Comparison of ENCODE assay signal across 8 cellular contexts in the genomic region with DNA sequence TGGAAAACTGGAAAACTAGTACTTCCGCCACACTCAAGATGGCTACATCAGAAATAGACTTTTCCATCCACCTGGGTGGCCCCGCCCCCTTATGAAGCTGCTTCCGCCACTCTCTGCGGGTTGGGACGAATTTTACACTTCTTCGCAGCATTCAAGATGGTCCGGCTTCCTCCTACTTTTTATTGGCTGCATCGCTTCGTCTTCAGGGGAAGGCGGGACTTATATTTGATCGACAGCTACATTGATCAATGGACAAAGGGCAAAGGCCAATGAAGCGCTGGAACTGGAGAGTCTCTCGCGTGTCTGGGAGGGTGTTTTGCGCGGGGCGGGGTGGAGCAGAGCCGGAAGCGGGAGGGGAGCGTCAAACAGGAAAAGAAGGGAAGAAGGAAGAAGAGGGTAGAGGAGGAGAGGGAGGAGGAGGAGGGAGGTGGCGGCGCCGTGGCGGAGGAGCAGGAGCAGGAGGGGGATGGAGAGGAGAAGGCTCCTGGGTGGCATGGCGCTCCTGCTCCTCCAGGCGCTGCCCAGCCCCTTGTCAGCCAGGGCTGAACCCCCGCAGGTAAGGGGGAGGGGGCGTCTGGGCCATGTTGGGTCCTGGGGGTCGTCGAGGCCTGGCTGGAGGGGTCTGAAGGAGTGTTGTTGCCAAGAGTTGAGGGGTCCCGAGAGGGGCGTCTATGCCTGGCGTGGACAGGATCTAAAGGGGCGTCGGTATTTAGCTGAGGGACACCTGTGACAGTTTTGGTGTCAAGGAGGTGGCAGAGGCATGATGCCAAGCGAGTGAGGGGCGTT. TPM values are rescaled to one million over a fixed set of nuclear protein-coding genes. Genes with fewer than 3 reads are reported as not detected.
DNase-seq lines count a peak whose midpoint lies in the region; ATAC-seq and TF ChIP-seq lines count a peak whose summit lies in the region.

A gene (plus strand): TSS at position 361 of the 786 bp plus-strand sequence. CDS start 106 bp downstream, at position 467.

- H3K4me1 ChIP-seq in PC-9 (replicated peaks; ENCODE audit: insufficient read depth): 0 out of 2 replicates have a peak, but pooled peaks cover 12% of the 10 kb centered on the region

- peak; percentile 95 for ATAC-seq in GM21619 (IDR thresholded peaks at IDR 0.05; ENCODE audit: unreplicated experiment)

- no peaks in the 10 kb centered on the region for H3K27me3 ChIP-seq in PC-9 (ENCODE audit: insufficient read depth, low read depth)

- peak within 1 kb of the TSS; percentile 84 for H2AFZ ChIP-seq in PC-9

- peak; percentile 98 for DNase-seq in DMS153 treated with DMSO at 0.1 percent for 48 hours (lab: John Stamatoyannopoulos, UW; ENCODE audit: unreplicated experiment)
- peak; percentile 99 for DNase-seq in Jurkat, Clone E6-1 (ENCODE audit: low read depth, low spot score)
- DNase-seq in PC-9: peak; percentile 89 to 96
- peak; percentile 92 for DNase-seq in activated T-cell treated with anti-CD3 and anti-CD28 coated beads, Interleukin-2, amount 50 U/mL, for 1 hour
- peak; percentile 98 for DNase-seq in epithelial cell of proximal tubule (ENCODE audit: low read depth)
- DNase-seq in mucosa of gallbladder (ENCODE audit: low spot score): peak; percentile 99
- DNase-seq in stimulated activated CD8-positive, alpha-beta memory T cell treated with anti-CD3 and anti-CD28 coated beads, Interleukin-4, amount 100 ng/mL, for 4 hours (ENCODE audit: low read depth in 2 of 2, low spot score in 1 of 2): peak; percentile 92 to 93

- H4K20me1 ChIP-seq in PC-9 (ENCODE audit: insufficient read depth): no peaks in the 10 kb centered on the region

- no peak for TF ChIP-seq CTCF in PC-9 (conservative IDR thresholded peaks at IDR 0.05)
- no peak for TF ChIP-seq CTCF in epithelial cell of proximal tubule (conservative IDR thresholded peaks at IDR 0.05; ENCODE audit: low read depth, low read length)

- H3K4me2 ChIP-seq in PC-9: peak within 1 kb of the TSS; percentile 86

- no peak within 1 kb of the TSS for H3K27ac ChIP-seq in PC-9

- H3K4me3 ChIP-seq in Jurkat, Clone E6-1 (ENCODE audit: low read length): peak within 1 kb of the TSS; percentile 97
- peak within 1 kb of the TSS; percentile 86 for H3K4me3 ChIP-seq in PC-9
- peak within 1 kb of the TSS; percentile 91 for H3K4me3 ChIP-seq in epithelial cell of proximal tubule (ENCODE audit: low read depth, low read length)

- BruUV-seq in PC-9 (replicated peaks; lab: Mats Ljungman, UMichigan): no TSS peak

- H3K36me3 ChIP-seq in PC-9 (ENCODE audit: low read depth): no peaks in the 10 kb centered on the region

- H3F3A ChIP-seq in PC-9 (ENCODE audit: insufficient read depth, low read depth): no peaks in the 10 kb centered on the region; the same call in 1 of the 2 replicates

- H3K9me2 ChIP-seq in PC-9 (ENCODE audit: insufficient read depth): no peaks in the 10 kb centered on the region

- POLR2A ChIA-PET in PC-9 (lab: Charles Lee; ENCODE audit: unreplicated experiment): interaction anchor here (0.5 to 0.7 kb wide), 3 partner anchors 138 to 811 kb away, joined by 4 to 12 read pairs (median 4); no protein-coding TSS in a partner anchor

- no peaks in the 10 kb centered on the region for H3K9me3 ChIP-seq in PC-9 (ENCODE audit: insufficient read depth, low read depth)

- CTCF ChIA-PET in PC-9 (lab: Charles Lee): interaction anchor here (0.5 to 0.7 kb wide), 3 partner anchors 97 to 490 kb away, joined by 5 to 6 read pairs (median 5); no protein-coding TSS in a partner anchor

- H3K79me2 ChIP-seq in PC-9 (ENCODE audit: low read depth): peaks cover 26% of the 10 kb centered on the region

- intact Hi-C loops in PC-9 (cut with micrococcal nuclease; ENCODE audit: unreplicated experiment): loop anchor here (5.0 kb wide), 1 partner anchor 74 kb away; no protein-coding TSS in a partner anchor

RNA-seq across cellular contexts. Expression of the gene that starts here (rescaled TPM):
- 11.6 TPM for polyA plus RNA-seq in Jurkat, Clone E6-1 (2012; ENCODE audit: insufficient read depth, insufficient read length)
- total RNA-seq in PC-9 (2021) (16.2 and 19.7 TPM in 2 replicates), epithelial cell of proximal tubule (18.4 and 31.5 TPM in 2 replicates), mucosa of gallbladder (58.1 TPM)
